33 cellular contexts compared by ENCODE assay signal in genomic region chr20:55174635-55175034, GRCh38.
"Had no signal": no experiment of that assay in that cellular context is flagged by ENCODE, and none has a peak within 500 bp of the region (broad histone marks: within the 10 kb centered on the region; RNA-seq: fewer than 3 reads in every experiment).

No MANE protein-coding gene starts in this region.

- H3K4me3 Mint-ChIP-seq: activated B cell treated with CpG ODN at 0.5 μM for 24 hours; activated CD8-positive, alpha-beta T cell treated with anti-CD3 and anti-CD28 coated beads for 36 hours; activated naive CD4-positive, alpha-beta T cell treated with anti-CD3 and anti-CD28 coated beads, Interleukin-2, amount 10 ng/mL, durations not matched to agents 7 days and 5 days; activated naive CD8-positive, alpha-beta T cell treated with anti-CD3 and anti-CD28 coated beads, Interleukin-2, amount 10 ng/mL, durations not matched to agents 7 days and 5 days; activated T-helper 1 cell treated with anti-CD3 and anti-CD28 coated beads, Interleukin-12 subunit alpha, Interleukin-12 subunit beta, Interleukin-2, Interleukin-4 antibody, amounts not matched to agents 30 ng/mL and 10 ng/mL and 1 ng/mL, durations not matched to agents 14 hours and 24 hours and 36 hours; brain; central memory CD8-positive, alpha-beta T cell; dendritic cell treated with granulocyte-macrophage colony-stimulating factor and Interleukin-4, amounts not matched to agents 40 ng/mL and 50 ng/mL, for 4 days; endodermal cell; T-helper 17 cell; T-helper 2 cell treated with Interferon-gamma antibody and Interleukin-4, amounts not matched to agents 5 μg/mL and 100 μg/mL, for 36 hours had no signal

- H3K4me1 Mint-ChIP-seq: activated B cell treated with CpG ODN at 0.5 μM for 24 hours; activated naive CD4-positive, alpha-beta T cell treated with anti-CD3 and anti-CD28 coated beads, Interleukin-2, amount 10 ng/mL, durations not matched to agents 7 days and 5 days; activated naive CD8-positive, alpha-beta T cell treated with anti-CD3 and anti-CD28 coated beads, Interleukin-2, amount 10 ng/mL, durations not matched to agents 7 days and 5 days; central memory CD8-positive, alpha-beta T cell; endodermal cell; T-helper 17 cell had no signal

- H3K36me3 Mint-ChIP-seq: activated naive CD4-positive, alpha-beta T cell treated with anti-CD3 and anti-CD28 coated beads, Interleukin-2, amount 10 ng/mL, durations not matched to agents 7 days and 5 days; activated naive CD4-positive, alpha-beta T cell treated with anti-CD3 and anti-CD28 coated beads, Interleukin-2, amount 50 U/mL, for 72 hours; activated naive CD8-positive, alpha-beta T cell treated with anti-CD3 and anti-CD28 coated beads, Interleukin-2, amount 10 ng/mL, durations not matched to agents 7 days and 5 days; brain had no signal

- H3K27ac ChIP-seq: ascending aorta, breast epithelium, coronary artery, dorsolateral prefrontal cortex, esophagus squamous epithelium, WERI-Rb-1 had no signal

- H3K4me1 ChIP-seq: ascending aorta, breast epithelium had no signal

- DNase-seq: activated B cell treated with CpG ODN at 0.5 μM for 24 hours; activated CD4-positive, alpha-beta T cell treated with anti-CD3 and anti-CD28 coated beads for 48 hours; activated CD4-positive, alpha-beta T cell treated with anti-CD3 and anti-CD28 coated beads, Interleukin-2, amount 50 U/mL, for 1 hour; activated CD4-positive, alpha-beta T cell treated with anti-CD3 and anti-CD28 coated beads, Interleukin-2, amount 50 U/mL, for 48 hours; activated CD8-positive, alpha-beta memory T cell treated with anti-CD3 and anti-CD28 coated beads for 24 hours; activated CD8-positive, alpha-beta T cell treated with anti-CD3 and anti-CD28 coated beads for 36 hours; activated effector memory CD4-positive, alpha-beta T cell treated with anti-CD3 and anti-CD28 coated beads, Interleukin-2, amount 50 U/mL, for 16 hours; activated naive CD4-positive, alpha-beta T cell; activated naive CD4-positive, alpha-beta T cell treated with anti-CD3 and anti-CD28 coated beads, Interleukin-2, amount 10 ng/mL, durations not matched to agents 7 days and 5 days; activated naive CD8-positive, alpha-beta T cell treated with anti-CD3 and anti-CD28 coated beads, Interleukin-2, amount 10 ng/mL, durations not matched to agents 7 days and 5 days; activated T-cell treated with anti-CD3 and anti-CD28 coated beads, Interleukin-2, amount 50 U/mL, for 48 hours; dorsolateral prefrontal cortex; effector memory CD4-positive, alpha-beta T cell; endodermal cell; erythroblast; esophagus squamous epithelium; head of caudate nucleus; T-helper 1 cell; T-helper 17 cell; T1000; WERI-Rb-1 had no signal

- FAIRE-seq: frontal cortex had no signal

- H3K4me3 ChIP-seq: ascending aorta, breast epithelium, coronary artery, dorsolateral prefrontal cortex, esophagus squamous epithelium had no signal

- H3K9me3 Mint-ChIP-seq: activated B cell treated with CpG ODN at 0.5 μM for 24 hours had no signal

- H3K36me3 ChIP-seq: ascending aorta, breast epithelium, esophagus squamous epithelium, WERI-Rb-1 had no signal

- H3K27me3 ChIP-seq: ascending aorta, breast epithelium, esophagus squamous epithelium had no signal

- ATAC-seq: activated CD4-positive, CD25-positive, alpha-beta regulatory T cell treated with anti-CD3 and anti-CD28 coated beads, Interleukin-2, amount 50 U/mL, for 24 hours; activated CD8-positive, alpha-beta T cell treated with anti-CD3 and anti-CD28 coated beads for 36 hours; activated naive CD4-positive, alpha-beta T cell treated with anti-CD3 and anti-CD28 coated beads, Interleukin-2, amount 50 U/mL, for 72 hours; T-helper 17 cell had no signal

- H3K27me3 Mint-ChIP-seq: activated B cell treated with CpG ODN at 0.5 μM for 24 hours; activated CD8-positive, alpha-beta T cell treated with anti-CD3 and anti-CD28 coated beads for 36 hours; activated naive CD4-positive, alpha-beta T cell treated with anti-CD3 and anti-CD28 coated beads, Interleukin-2, amount 10 ng/mL, durations not matched to agents 7 days and 5 days; activated naive CD8-positive, alpha-beta T cell treated with anti-CD3 and anti-CD28 coated beads, Interleukin-2, amount 10 ng/mL, durations not matched to agents 7 days and 5 days; brain; central memory CD8-positive, alpha-beta T cell; dendritic cell treated with granulocyte-macrophage colony-stimulating factor and Interleukin-4, amounts not matched to agents 40 ng/mL and 50 ng/mL, for 4 days; T-helper 17 cell had no signal

- H3K27ac Mint-ChIP-seq: activated B cell treated with CpG ODN at 0.5 μM for 24 hours; activated CD8-positive, alpha-beta T cell treated with anti-CD3 and anti-CD28 coated beads for 36 hours; activated naive CD4-positive, alpha-beta T cell treated with anti-CD3 and anti-CD28 coated beads, Interleukin-2, amount 10 ng/mL, durations not matched to agents 7 days and 5 days; activated naive CD4-positive, alpha-beta T cell treated with anti-CD3 and anti-CD28 coated beads, Interleukin-2, amount 50 U/mL, for 72 hours; activated naive CD8-positive, alpha-beta T cell treated with anti-CD3 and anti-CD28 coated beads, Interleukin-2, amount 10 ng/mL, durations not matched to agents 7 days and 5 days; activated T-helper 1 cell treated with anti-CD3 and anti-CD28 coated beads, Interleukin-12 subunit alpha, Interleukin-12 subunit beta, Interleukin-2, Interleukin-4 antibody, amounts not matched to agents 30 ng/mL and 10 ng/mL and 1 ng/mL, durations not matched to agents 14 hours and 24 hours and 36 hours; activated T-helper 2 cell treated with anti-CD3 and anti-CD28 coated beads, Interferon-gamma antibody, Interleukin-2, Interleukin-4, amounts not matched to agents 10 μg/mL and 5 μg/mL and 100 μg/mL, durations not matched to agents 14 hours and 24 hours and 36 hours; dendritic cell treated with granulocyte-macrophage colony-stimulating factor and Interleukin-4, amounts not matched to agents 40 ng/mL and 50 ng/mL, for 4 days; endodermal cell; T-helper 17 cell; T-helper 2 cell treated with Interferon-gamma antibody and Interleukin-4, amounts not matched to agents 5 μg/mL and 100 μg/mL, for 36 hours had no signal
